12 cellular contexts compared by ENCODE assay signal in the genomic region with DNA sequence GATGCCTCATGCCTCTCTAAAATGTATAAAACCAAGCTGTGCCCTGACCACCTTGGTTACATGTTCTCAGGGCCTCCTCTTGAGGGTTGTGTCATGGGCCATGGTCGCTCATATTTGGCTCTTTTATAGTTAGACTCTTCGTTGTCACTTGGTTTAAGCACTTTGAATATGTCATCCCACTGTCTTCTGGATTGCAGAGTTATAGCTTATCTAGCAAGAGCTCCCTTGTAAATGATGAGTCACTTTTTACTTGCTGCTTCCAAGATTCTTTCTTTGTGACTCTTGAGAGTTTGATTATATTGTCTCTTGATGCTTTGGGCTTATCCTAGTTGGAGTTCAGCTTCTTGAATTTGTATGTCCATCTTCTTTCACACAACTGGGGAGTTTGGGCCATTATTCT. TPM values are rescaled to one million over a fixed set of nuclear protein-coding genes. Genes with fewer than 3 reads are reported as not detected.
DNase-seq lines count a peak whose midpoint lies in the region; ATAC-seq, FAIRE-seq and TF ChIP-seq lines count a peak whose summit lies in the region.
"Had no signal": no experiment of that assay in that cellular context is flagged by ENCODE, and none has a peak within 500 bp of the region (broad histone marks: within the 10 kb centered on the region; RNA-seq: fewer than 3 reads in every experiment).

No MANE protein-coding gene starts in this region.

- in situ Hi-C loops in Caki2 (cut with HindIII; ENCODE audit: low pct_unique_long_range_greater_than_20kb, low sequenced_read_pairs): no loop called here

- H3K27ac ChIP-seq in astrocyte (ENCODE audit: low read depth, low read length): peak overlapping the region; percentile 59
- H3K27ac ChIP-seq: thoracic aorta had no signal

- TF ChIP-seq CTCF in astrocyte (IDR thresholded peaks at IDR 0.05; ENCODE audit: insufficient read depth, low read depth, low read length): no peak
- TF ChIP-seq CTCF in WTC11 (IDR thresholded peaks at IDR 0.05): no peak

- peaks cover 31% of the 10 kb centered on the region for H3K4me1 ChIP-seq in astrocyte (ENCODE audit: insufficient read depth, low read length)

- H3K79me2 ChIP-seq in astrocyte (ENCODE audit: insufficient read depth, low read length): peaks cover 87% of the 10 kb centered on the region

- H3K9me3 ChIP-seq in astrocyte (ENCODE audit: insufficient read depth, low read depth, low read length): no peaks in the 10 kb centered on the region
- H3K9me3 ChIP-seq: thoracic aorta had no signal

- H3K36me3 ChIP-seq in astrocyte (ENCODE audit: insufficient read depth, low read length) (peaks cover 26% of the 10 kb centered on the region), H7 (replicated peaks; ENCODE audit: control insufficient read depth, insufficient read depth, low read length) (no peaks in the 10 kb centered on the region)
- H3K36me3 ChIP-seq: thoracic aorta had no signal

- H3K27me3 Mint-ChIP-seq in astrocyte (ENCODE audit: low read depth, unreplicated experiment) (no peaks in the 10 kb centered on the region), WTC11 (ENCODE audit: low read depth) (no peaks in the 10 kb centered on the region)
- H3K27me3 Mint-ChIP-seq: CD4-positive, alpha-beta memory T cell; naive B cell had no signal

- H3K4me3 ChIP-seq in astrocyte (ENCODE audit: insufficient read depth, low read depth, low read length) (no peak overlapping the region), H7 (ENCODE audit: insufficient read depth, low read depth, low read length) (no peak overlapping the region)
- H3K4me3 ChIP-seq: thoracic aorta had no signal

- peaks cover 92% of the 10 kb centered on the region for H4K20me1 ChIP-seq in astrocyte (ENCODE audit: insufficient read depth, low read length)

- H3K27me3 ChIP-seq in astrocyte (ENCODE audit: insufficient read depth, low read length) (no peaks in the 10 kb centered on the region), H7 (ENCODE audit: control insufficient read depth, insufficient read depth, low read length) (no peaks in the 10 kb centered on the region)

- H3K4me2 ChIP-seq in astrocyte (ENCODE audit: low read length): peak overlapping the region; percentile 66

- H3K4me1 Mint-ChIP-seq in astrocyte (ENCODE audit: low read depth, unreplicated experiment): peaks cover 33% of the 10 kb centered on the region
- peaks cover 4% of the 10 kb centered on the region; the same call in 1 of the 2 replicates for H3K4me1 Mint-ChIP-seq in WTC11

- POLR2A ChIA-PET in WTC11 (lab: Charles Lee): no interaction called here

- peak; percentile 6 for DNase-seq in Caki2 (ENCODE audit: low read depth)
- peak; percentile 37 for DNase-seq in HS-5 (ENCODE audit: low read depth)
- DNase-seq in astrocyte (ENCODE audit: low read depth): no peak
- peak; percentile 47 for DNase-seq in myocyte (ENCODE audit: low read depth)
- no peak for DNase-seq in WTC11 (ENCODE audit: low spot score)
- DNase-seq in NCI-H1694 treated with DMSO at 0.1 percent for 48 hours (lab: John Stamatoyannopoulos, UW): no peak
- no peak for DNase-seq in H7
- DNase-seq: CD4-positive, alpha-beta memory T cell; hippocampal formation; naive B cell had no signal

- H3K36me3 Mint-ChIP-seq in astrocyte (ENCODE audit: low read depth, unreplicated experiment): peaks cover 5% of the 10 kb centered on the region
- H3K36me3 Mint-ChIP-seq in WTC11: peaks cover 70% of the 10 kb centered on the region
- H3K36me3 Mint-ChIP-seq: naive B cell had no signal

- H3K27ac Mint-ChIP-seq in astrocyte (ENCODE audit: unreplicated experiment) (peak overlapping the region; percentile 58), WTC11 (no peak overlapping the region)

- CTCF ChIA-PET in WTC11 (lab: Charles Lee): no interaction called here

- H3K9ac ChIP-seq in astrocyte (ENCODE audit: low read length): peak overlapping the region; percentile 31

- H2AFZ ChIP-seq in astrocyte (ENCODE audit: low read depth, low read length): no peak overlapping the region

- no peak for ATAC-seq in WTC11
- ATAC-seq: Right ventricle myocardium inferior had no signal

- H3K4me3 Mint-ChIP-seq in astrocyte (ENCODE audit: unreplicated experiment): no peak overlapping the region
- no peak overlapping the region for H3K4me3 Mint-ChIP-seq in WTC11
- H3K4me3 Mint-ChIP-seq: naive B cell had no signal

- H3K9me3 Mint-ChIP-seq in astrocyte (ENCODE audit: unreplicated experiment) (no peaks in the 10 kb centered on the region), WTC11 (no peaks in the 10 kb centered on the region)
- H3K9me3 Mint-ChIP-seq: CD4-positive, alpha-beta memory T cell; naive B cell had no signal

- FAIRE-seq in astrocyte (lab: Jason Lieb, UNC): no peak

TF ChIP-seq in WTC11, 78 proteins besides CTCF, POLR2A, EP300 and RAD21:
- TF ChIP-seq, protein P1, sequence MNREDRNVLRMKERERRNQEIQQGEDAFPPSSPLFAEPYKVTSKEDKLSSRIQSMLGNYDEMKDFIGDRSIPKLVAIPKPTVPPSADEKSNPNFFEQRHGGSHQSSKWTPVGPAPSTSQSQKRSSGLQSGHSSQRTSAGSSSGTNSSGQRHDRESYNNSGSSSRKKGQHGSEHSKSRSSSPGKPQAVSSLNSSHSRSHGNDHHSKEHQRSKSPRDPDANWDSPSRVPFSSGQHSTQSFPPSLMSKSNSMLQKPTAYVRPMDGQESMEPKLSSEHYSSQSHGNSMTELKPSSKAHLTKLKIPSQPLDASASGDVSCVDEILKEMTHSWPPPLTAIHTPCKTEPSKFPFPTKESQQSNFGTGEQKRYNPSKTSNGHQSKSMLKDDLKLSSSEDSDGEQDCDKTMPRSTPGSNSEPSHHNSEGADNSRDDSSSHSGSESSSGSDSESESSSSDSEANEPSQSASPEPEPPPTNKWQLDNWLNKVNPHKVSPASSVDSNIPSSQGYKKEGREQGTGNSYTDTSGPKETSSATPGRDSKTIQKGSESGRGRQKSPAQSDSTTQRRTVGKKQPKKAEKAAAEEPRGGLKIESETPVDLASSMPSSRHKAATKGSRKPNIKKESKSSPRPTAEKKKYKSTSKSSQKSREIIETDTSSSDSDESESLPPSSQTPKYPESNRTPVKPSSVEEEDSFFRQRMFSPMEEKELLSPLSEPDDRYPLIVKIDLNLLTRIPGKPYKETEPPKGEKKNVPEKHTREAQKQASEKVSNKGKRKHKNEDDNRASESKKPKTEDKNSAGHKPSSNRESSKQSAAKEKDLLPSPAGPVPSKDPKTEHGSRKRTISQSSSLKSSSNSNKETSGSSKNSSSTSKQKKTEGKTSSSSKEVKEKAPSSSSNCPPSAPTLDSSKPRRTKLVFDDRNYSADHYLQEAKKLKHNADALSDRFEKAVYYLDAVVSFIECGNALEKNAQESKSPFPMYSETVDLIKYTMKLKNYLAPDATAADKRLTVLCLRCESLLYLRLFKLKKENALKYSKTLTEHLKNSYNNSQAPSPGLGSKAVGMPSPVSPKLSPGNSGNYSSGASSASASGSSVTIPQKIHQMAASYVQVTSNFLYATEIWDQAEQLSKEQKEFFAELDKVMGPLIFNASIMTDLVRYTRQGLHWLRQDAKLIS (CRISPR knock-in tag; IDR thresholded peaks at IDR 0.05; ENCODE audit: borderline replicate concordance): no peak
- TF ChIP-seq ZNF219 (CRISPR knock-in tag; IDR thresholded peaks at IDR 0.05; ENCODE audit: borderline replicate concordance) (no peak), NR2C2 (CRISPR knock-in tag; IDR thresholded peaks at IDR 0.05) (no peak), GRHL2 (CRISPR knock-in tag; IDR thresholded peaks at IDR 0.05; ENCODE audit: insufficient replicate concordance, severe bottlenecking) (no peak), CBFB (CRISPR knock-in tag; IDR thresholded peaks at IDR 0.05; ENCODE audit: low read depth) (no peak)

RNA-seq across cellular contexts. Expression of a gene that starts 19.1 kb away (rescaled TPM):
- 94.1 and 114 TPM in 2 replicates for total RNA-seq in Caki2 (2014; rRNA removed; shearing (Covaris generic); ENCODE audit: low replicate concordance)
- total RNA-seq in astrocyte (218 and 255 TPM in 2 replicates), myocyte (281 and 297 TPM in 2 replicates), WTC11 (2021) (182 to 222 TPM (median 218 TPM) in 3 replicates)
- polyA plus RNA-seq in myocyte (2012): 351 TPM
- total RNA-seq in H7 (2014; rRNA removed; shearing (Covaris generic)): not detected in 2 replicates
- polyA plus RNA-seq: CD4-positive, alpha-beta memory T cell had no signal

Comparison
In these comparisons a context has a peak if more than half of its experiments do, and no peak if none do; other contexts are left out.
1. DNase-seq: peak in Caki2 (single experiment), HS-5 (single experiment) and myocyte (single experiment); none in astrocyte (single experiment), WTC11 (single experiment), NCI-H1694 treated with DMSO at 0.1 percent for 48 hours (single experiment) and H7 (single experiment).